In the genomic region with DNA sequence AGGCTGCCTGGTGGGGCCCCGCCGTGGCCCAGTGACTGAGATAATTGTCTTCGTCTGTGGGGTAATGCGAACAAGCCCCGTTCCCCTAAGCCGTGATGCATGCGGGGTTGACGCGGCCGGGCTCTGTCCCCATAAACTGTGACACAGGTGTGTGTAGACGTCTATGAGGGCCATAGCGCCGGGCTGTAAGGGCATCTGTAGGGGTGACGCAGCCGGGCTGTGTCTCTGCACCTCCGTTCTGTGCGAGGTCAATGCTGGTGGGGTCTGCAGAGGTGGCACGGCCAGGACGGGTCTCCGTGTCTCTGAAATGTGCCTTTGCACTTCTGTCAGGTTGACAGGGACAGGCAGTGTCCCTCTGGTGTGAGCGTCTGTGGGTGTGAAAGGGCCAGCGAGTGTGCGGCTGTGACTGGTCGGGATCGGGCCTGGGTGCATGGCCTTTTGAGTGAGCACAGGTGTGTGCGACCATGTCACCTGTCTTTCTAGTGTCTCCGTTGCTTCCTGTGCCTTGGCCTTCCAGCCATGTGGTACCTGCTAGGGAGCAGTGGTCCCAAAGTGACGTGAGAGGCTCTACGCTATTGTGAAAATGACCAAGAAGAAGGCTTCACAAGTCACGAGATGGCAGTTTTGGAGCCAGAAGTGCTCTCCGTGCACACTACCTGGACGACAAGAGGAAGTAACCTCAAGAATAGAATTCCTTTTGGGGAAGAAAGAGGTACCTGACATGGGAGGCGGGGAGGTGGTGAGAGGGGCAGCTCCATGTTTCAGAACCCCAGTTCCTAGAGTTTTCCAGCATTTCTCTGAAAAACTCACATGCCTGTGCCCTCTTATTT, we compare ENCODE assay signal across 1 cellular context.
TF ChIP-seq lines count a peak whose summit lies in the region.

No MANE protein-coding gene starts in this region.

TF ChIP-seq in HepG2, 621 proteins besides CTCF, POLR2A, EP300 and RAD21:
- TF ChIP-seq TARDBP (CRISPR knock-in tag; IDR thresholded peaks at IDR 0.05) (0 out of 2 replicates have a peak, but pooled peaks have one; percentile 28), CHD4 (IDR thresholded peaks at IDR 0.05; ENCODE audit: borderline replicate concordance, low read length) (no peak), ZBTB43 (CRISPR knock-in tag; conservative IDR thresholded peaks at IDR 0.05) (no peak), ZNF619 (CRISPR knock-in tag; IDR thresholded peaks at IDR 0.05) (no peak), ZSCAN29 (CRISPR knock-in tag; conservative IDR thresholded peaks at IDR 0.05) (0 out of 2 replicates have a peak, but pooled peaks have one; percentile 73), SNAPC2 (CRISPR knock-in tag; IDR thresholded peaks at IDR 0.05) (0 out of 2 replicates have a peak, but pooled peaks have one; percentile 15), NRL (CRISPR knock-in tag; IDR thresholded peaks at IDR 0.05; ENCODE audit: borderline replicate concordance) (0 out of 2 replicates have a peak, but pooled peaks have one; percentile 24), ZNF891 (CRISPR knock-in tag; IDR thresholded peaks at IDR 0.05) (0 out of 2 replicates have a peak, but pooled peaks have one; percentile 40), HNRNPL (IDR thresholded peaks at IDR 0.05; ENCODE audit: low read depth, low read length) (0 out of 2 replicates have a peak, but pooled peaks have one; percentile 45), IRF2 (CRISPR knock-in tag; IDR thresholded peaks at IDR 0.05) (no peak), ZNF432 (CRISPR knock-in tag; IDR thresholded peaks at IDR 0.05; ENCODE audit: borderline replicate concordance) (no peak), ZNF564 (CRISPR knock-in tag; IDR thresholded peaks at IDR 0.05) (0 out of 2 replicates have a peak, but pooled peaks have one; percentile 35), ZNF207 (IDR thresholded peaks at IDR 0.05; ENCODE audit: borderline replicate concordance) (no peak), ATF6 (CRISPR knock-in tag; conservative IDR thresholded peaks at IDR 0.05) (no peak), REPIN1 (CRISPR knock-in tag; IDR thresholded peaks at IDR 0.05; ENCODE audit: borderline replicate concordance, low read depth) (0 out of 2 replicates have a peak, but pooled peaks have one; percentile 8), GATA4 (IDR thresholded peaks at IDR 0.05; ENCODE audit: borderline replicate concordance, low read depth) (no peak), ZNF232 (CRISPR knock-in tag; IDR thresholded peaks at IDR 0.05; ENCODE audit: borderline replicate concordance) (no peak), CSRNP1 (CRISPR knock-in tag; IDR thresholded peaks at IDR 0.05) (0 out of 2 replicates have a peak, but pooled peaks have one; percentile 59)
- TF ChIP-seq, protein P1, sequence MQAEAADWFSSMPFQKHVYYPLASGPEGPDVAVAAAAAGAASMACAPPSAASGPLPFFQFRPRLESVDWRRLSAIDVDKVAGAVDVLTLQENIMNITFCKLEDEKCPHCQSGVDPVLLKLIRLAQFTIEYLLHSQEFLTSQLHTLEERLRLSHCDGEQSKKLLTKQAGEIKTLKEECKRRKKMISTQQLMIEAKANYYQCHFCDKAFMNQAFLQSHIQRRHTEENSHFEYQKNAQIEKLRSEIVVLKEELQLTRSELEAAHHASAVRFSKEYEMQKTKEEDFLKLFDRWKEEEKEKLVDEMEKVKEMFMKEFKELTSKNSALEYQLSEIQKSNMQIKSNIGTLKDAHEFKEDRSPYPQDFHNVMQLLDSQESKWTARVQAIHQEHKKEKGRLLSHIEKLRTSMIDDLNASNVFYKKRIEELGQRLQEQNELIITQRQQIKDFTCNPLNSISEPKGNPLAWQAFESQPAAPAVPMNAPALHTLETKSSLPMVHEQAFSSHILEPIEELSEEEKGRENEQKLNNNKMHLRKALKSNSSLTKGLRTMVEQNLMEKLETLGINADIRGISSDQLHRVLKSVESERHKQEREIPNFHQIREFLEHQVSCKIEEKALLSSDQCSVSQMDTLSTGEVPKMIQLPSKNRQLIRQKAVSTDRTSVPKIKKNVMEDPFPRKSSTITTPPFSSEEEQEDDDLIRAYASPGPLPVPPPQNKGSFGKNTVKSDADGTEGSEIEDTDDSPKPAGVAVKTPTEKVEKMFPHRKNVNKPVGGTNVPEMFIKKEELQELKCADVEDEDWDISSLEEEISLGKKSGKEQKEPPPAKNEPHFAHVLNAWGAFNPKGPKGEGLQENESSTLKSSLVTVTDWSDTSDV (CRISPR knock-in tag; IDR thresholded peaks at IDR 0.05): 0 out of 2 replicates have a peak, but pooled peaks have one; percentile 37
- TF ChIP-seq, protein P2, sequence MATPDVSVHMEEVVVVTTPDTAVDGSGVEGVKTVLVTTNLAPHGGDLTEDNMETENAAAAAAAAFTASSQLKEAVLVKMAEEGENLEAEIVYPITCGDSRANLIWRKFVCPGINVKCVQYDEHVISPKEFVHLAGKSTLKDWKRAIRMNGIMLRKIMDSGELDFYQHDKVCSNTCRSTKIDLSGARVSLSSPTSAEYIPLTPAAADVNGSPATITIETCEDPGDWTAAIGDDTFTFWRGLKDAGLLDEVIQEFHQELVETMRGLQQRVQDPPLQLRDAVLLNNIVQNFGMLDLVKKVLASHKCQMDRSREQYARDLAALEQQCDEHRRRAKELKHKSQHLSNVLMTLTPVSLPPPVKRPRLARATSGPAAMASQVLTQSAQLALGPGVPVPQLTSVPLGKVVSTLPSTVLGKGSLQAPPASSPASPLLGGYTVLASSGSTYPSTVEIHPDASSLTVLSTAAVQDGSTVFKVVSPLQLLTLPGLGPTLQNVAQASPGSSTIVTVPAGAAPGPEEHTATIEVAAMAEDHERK (CRISPR knock-in tag; IDR thresholded peaks at IDR 0.05; ENCODE audit: low read depth): no peak
